ENCODE assay signal across 24 cellular contexts in genomic region chr10:427746-428519, GRCh38.
"Had no signal": no experiment of that assay in that cellular context is flagged by ENCODE, and none has a peak within 500 bp of the region (broad histone marks: within the 10 kb centered on the region; RNA-seq: fewer than 3 reads in every experiment).

No MANE protein-coding gene starts in this region.

- H3K4me2 ChIP-seq: smooth muscle cell had no signal

- H3K27me3 ChIP-seq: gastroesophageal sphincter, sigmoid colon, stomach, suprapubic skin, tibial nerve had no signal

- H3K9me3 ChIP-seq: gastroesophageal sphincter, lower lobe of right lung, sigmoid colon, stomach, suprapubic skin had no signal

- H3K4me3 ChIP-seq: gastroesophageal sphincter, lower lobe of right lung, sigmoid colon, smooth muscle cell, stomach, suprapubic skin, tibial nerve had no signal

- H3K27ac ChIP-seq: gastroesophageal sphincter, lower lobe of right lung, sigmoid colon, stomach, suprapubic skin, tibial nerve had no signal

- DNase-seq: activated CD8-positive, alpha-beta memory T cell treated with anti-CD3 and anti-CD28 coated beads for 24 hours; activated CD8-positive, alpha-beta memory T cell treated with anti-CD3 and anti-CD28 coated beads, Interleukin-2, amount 50 U/mL, for 4 hours; activated T-cell treated with anti-CD3 and anti-CD28 coated beads, Interleukin-2, amount 50 U/mL, for 24 hours; aorta; caudate nucleus; dermis blood vessel endothelial cell; effector memory CD4-positive, alpha-beta T cell; head of caudate nucleus; lower lobe of right lung; naive thymus-derived CD4-positive, alpha-beta T cell; posterior cingulate gyrus; sigmoid colon; stimulated activated CD4-positive, alpha-beta T cell treated with anti-CD3 and anti-CD28 coated beads, Interleukin-15, amount 100 ng/mL, for 24 hours; stomach; T-helper 9 cell had no signal

- FAIRE-seq: keratinocyte had no signal

- H3K4me1 ChIP-seq: gastroesophageal sphincter, lower lobe of right lung, sigmoid colon, stomach, suprapubic skin, tibial nerve had no signal

- H3K36me3 ChIP-seq: lower lobe of right lung, sigmoid colon, suprapubic skin, tibial nerve had no signal

- ATAC-seq: activated naive CD4-positive, alpha-beta T cell treated with anti-CD3 and anti-CD28 coated beads, Interleukin-2, amount 50 U/mL, for 72 hours; activated T-helper 17 cell treated with anti-CD3 and anti-CD28 coated beads, Interleukin-2, amount 50 U/mL, for 72 hours; gastroesophageal sphincter; left lobe of liver; lower lobe of right lung; naive thymus-derived CD4-positive, alpha-beta T cell; stimulated activated memory B cell treated with anti-CD40 and anti-IgM and Interleukin-4, amounts not matched to agents 10 μg/mL and 1 μg/mL and 100 μg/mL, for 72 hours had no signal
